7 cellular contexts compared by ENCODE assay signal in the genomic region with DNA sequence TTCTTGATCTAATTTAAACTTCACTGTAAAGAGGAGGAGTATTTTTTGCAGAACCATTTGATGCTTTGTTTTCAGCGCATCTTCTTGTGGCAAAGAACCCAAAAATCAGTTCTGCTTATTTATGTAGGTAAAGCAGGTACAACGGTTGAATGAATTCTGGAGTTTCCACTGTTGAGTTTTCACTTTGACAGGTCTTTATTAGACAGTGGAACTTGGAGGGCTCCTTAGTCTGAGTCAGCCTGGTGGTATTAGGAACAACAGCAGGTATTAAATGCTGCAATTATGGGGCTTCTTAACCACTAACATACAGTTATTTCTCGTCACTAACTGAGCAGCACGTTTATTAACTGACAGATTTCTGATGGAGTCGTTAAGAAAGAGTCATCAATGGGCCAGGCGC. TPM values are rescaled to one million over a fixed set of nuclear protein-coding genes. Genes with fewer than 3 reads are reported as not detected.
DNase-seq lines count a peak whose midpoint lies in the region; ATAC-seq lines count a peak whose summit lies in the region.

No MANE protein-coding gene starts in this region.

- H3K4me3 Mint-ChIP-seq in T-cell = peak overlapping the region; percentile 97 to 99 (median 97)
- peak overlapping the region; percentile 98 for H3K4me3 Mint-ChIP-seq in stimulated activated memory B cell treated with anti-CD40 and anti-IgM and Interleukin-4, amounts not matched to agents 10 μg/mL and 1 μg/mL and 100 μg/mL, for 72 hours

- H3K9ac ChIP-seq in GM23248 = peak overlapping the region; percentile 93

- peaks cover 58% of the 10 kb centered on the region for H3K79me2 ChIP-seq in GM23248 (ENCODE audit: insufficient read depth)

- peak overlapping the region; percentile 94 for H3K4me2 ChIP-seq in GM23248 (ENCODE audit: unreplicated experiment)

- no peaks in the 10 kb centered on the region for H3K27me3 Mint-ChIP-seq in T-cell
- no peaks in the 10 kb centered on the region for H3K27me3 Mint-ChIP-seq in stimulated activated memory B cell treated with anti-CD40 and anti-IgM and Interleukin-4, amounts not matched to agents 10 μg/mL and 1 μg/mL and 100 μg/mL, for 72 hours

- H4K20me1 ChIP-seq in GM23248 (ENCODE audit: insufficient read depth) = no peaks in the 10 kb centered on the region

- no peaks in the 10 kb centered on the region for H3K9me3 ChIP-seq in GM23248 (ENCODE audit: low read depth)

- DNase-seq in GM23248 = peak; percentile 33
- DNase-seq in T-cell = no peak
- peak; percentile 21 for DNase-seq in glomerular visceral epithelial cell (ENCODE audit: extremely low spot score)
- DNase-seq in stimulated activated CD4-positive, alpha-beta T cell treated with anti-CD3 and anti-CD28 coated beads, Interleukin-4, amount 100 ng/mL, for 1 hour = no peak
- DNase-seq in stimulated activated CD4-positive, alpha-beta T cell treated with anti-CD3 and anti-CD28 coated beads, Interleukin-4, amount 100 ng/mL, for 24 hours = no peak

- CTCF ChIA-PET in T-cell (lab: Charles Lee) = interaction anchor here (1.8 to 3.0 kb wide), 6 partner anchors 194 to 738 kb away, joined by 5 to 22 read pairs (median 8); a partner anchor contains a TSS

- H3K4me1 ChIP-seq in GM23248 (ENCODE audit: insufficient read depth) = peaks cover 28% of the 10 kb centered on the region

- no peaks in the 10 kb centered on the region for H3K9me3 Mint-ChIP-seq in T-cell
- H3K9me3 Mint-ChIP-seq in stimulated activated memory B cell treated with anti-CD40 and anti-IgM and Interleukin-4, amounts not matched to agents 10 μg/mL and 1 μg/mL and 100 μg/mL, for 72 hours = no peaks in the 10 kb centered on the region

- H3K36me3 ChIP-seq in GM23248 (ENCODE audit: low read depth) = no peaks in the 10 kb centered on the region; the same call in 1 of the 2 replicates

- no peaks in the 10 kb centered on the region for H3K27me3 ChIP-seq in GM23248 (replicated peaks; ENCODE audit: insufficient read depth)

- ATAC-seq in T-cell (replicated peaks in 1 of 4) = no peak
- ATAC-seq in stimulated activated memory B cell treated with anti-CD40 and anti-IgM and Interleukin-4, amounts not matched to agents 10 μg/mL and 1 μg/mL and 100 μg/mL, for 72 hours = peak; percentile 43
- no peak for ATAC-seq in GM18907 (IDR thresholded peaks at IDR 0.05; ENCODE audit: unreplicated experiment)

- H3K4me3 ChIP-seq in GM23248 = peak overlapping the region; percentile 92

- H3K27ac Mint-ChIP-seq in T-cell = peak overlapping the region; percentile 92 to 97
- peak overlapping the region; percentile 96 for H3K27ac Mint-ChIP-seq in stimulated activated memory B cell treated with anti-CD40 and anti-IgM and Interleukin-4, amounts not matched to agents 10 μg/mL and 1 μg/mL and 100 μg/mL, for 72 hours

- H3F3A ChIP-seq in GM23248 (ENCODE audit: insufficient read depth) = peaks cover 17% of the 10 kb centered on the region

- H3K36me3 Mint-ChIP-seq in T-cell = peaks cover 7% of the 10 kb centered on the region
- H3K36me3 Mint-ChIP-seq in stimulated activated memory B cell treated with anti-CD40 and anti-IgM and Interleukin-4, amounts not matched to agents 10 μg/mL and 1 μg/mL and 100 μg/mL, for 72 hours = peaks cover 10% of the 10 kb centered on the region

- 56 to 61% methylated on average over 6 of the region's 6 CpGs for WGBS in GM23248 (ENCODE audit: low coverage in 1 of 2, low lambda C conversion rate in 2 of 2, missing lambda C conversion rate in 2 of 2), 2 experiments

- H3K9me2 ChIP-seq in GM23248 (ENCODE audit: insufficient read depth) = no peaks in the 10 kb centered on the region

- peak overlapping the region; percentile 93 for H3K27ac ChIP-seq in GM23248

- POLR2A ChIA-PET in T-cell (lab: Charles Lee) = no interaction called here

- H3K4me1 Mint-ChIP-seq in T-cell = peaks cover 34 to 42% (median 37%) of the 10 kb centered on the region in 3 donors
- H3K4me1 Mint-ChIP-seq in stimulated activated memory B cell treated with anti-CD40 and anti-IgM and Interleukin-4, amounts not matched to agents 10 μg/mL and 1 μg/mL and 100 μg/mL, for 72 hours = peaks cover 29% of the 10 kb centered on the region

- H2AFZ ChIP-seq in GM23248 = 0 out of 2 replicates have a peak overlapping the region, but pooled peaks have one; percentile 90

- in situ Hi-C loops in GM23248 (cut with MboI) = no loop called here

RNA-seq across cellular contexts. Expression of a gene that starts 1.2 kb away (rescaled TPM):
- 5.2 and 6.3 TPM in 2 replicates for total RNA-seq in GM23248 (2014; rRNA removed; shearing (Covaris generic))
- polyA plus RNA-seq in GM23248 (2016; fragmentation: Nextera tagmentation; extraction: Ambion mirVana) = 3.7 and 4.1 TPM in 2 replicates
- total RNA-seq in T-cell = 10 to 100 TPM; 19.5 to 25.4 (median 20.4) TPM

Comparison
In these comparisons a context has a peak if more than half of its experiments do, and no peak if none do; other contexts are left out.
1. DNase-seq: peak in GM23248 (single experiment) and glomerular visceral epithelial cell (single experiment); none in T-cell (0 of 34), stimulated activated CD4-positive, alpha-beta T cell treated with anti-CD3 and anti-CD28 coated beads, Interleukin-4, amount 100 ng/mL, for 1 hour (single experiment) and stimulated activated CD4-positive, alpha-beta T cell treated with anti-CD3 and anti-CD28 coated beads, Interleukin-4, amount 100 ng/mL, for 24 hours (single experiment).